In genomic region chr12:13195244-13195643, GRCh38 we compare ENCODE assay signal across 12 cellular contexts. TPM values are rescaled to one million over a fixed set of nuclear protein-coding genes. Genes with fewer than 3 reads are reported as not detected.
DNase-seq lines count a peak whose midpoint lies in the region; ATAC-seq and TF ChIP-seq lines count a peak whose summit lies in the region.
"Had no signal": no experiment of that assay in that cellular context is flagged by ENCODE, and none has a peak within 500 bp of the region (broad histone marks: within the 10 kb centered on the region; RNA-seq: fewer than 3 reads in every experiment).

No MANE protein-coding gene starts in this region.

- H3K36me3 Mint-ChIP-seq in activated naive CD4-positive, alpha-beta T cell treated with anti-CD3 and anti-CD28 coated beads, Interleukin-2, amount 50 U/mL, for 24 hours, result no peaks in the 10 kb centered on the region
- no peaks in the 10 kb centered on the region for H3K36me3 Mint-ChIP-seq in brain
- H3K36me3 Mint-ChIP-seq: memory B cell had no signal

- no peak for ATAC-seq in left lung

- H3K27ac Mint-ChIP-seq in activated naive CD4-positive, alpha-beta T cell treated with anti-CD3 and anti-CD28 coated beads, Interleukin-2, amount 50 U/mL, for 24 hours, result peak overlapping the region; percentile 65
- peak overlapping the region; percentile 20 to 93 (median 83) for H3K27ac Mint-ChIP-seq in brain
- H3K27ac Mint-ChIP-seq: memory B cell had no signal

- H3K4me3 ChIP-seq in left lung (no peak overlapping the region), tibial artery (no peak overlapping the region)

- H3K27ac ChIP-seq in left lung, result peak overlapping the region; percentile 92 to 94
- H3K27ac ChIP-seq in tibial artery, result peak overlapping the region; percentile 79 to 83

- intact Hi-C loops in left lung (cut with DNase I), result no loop called here
- intact Hi-C loops in tibial artery (cut with DNase I; ENCODE audit: low total_unique reads), result loop anchor here (5.0 kb wide), 2 partner anchors 93 to 1363 kb away; partner anchors contain the start of gene GSG1

- no peaks in the 10 kb centered on the region for H3K9me3 Mint-ChIP-seq in activated naive CD4-positive, alpha-beta T cell treated with anti-CD3 and anti-CD28 coated beads, Interleukin-2, amount 50 U/mL, for 24 hours
- H3K9me3 Mint-ChIP-seq in brain, result no peaks in the 10 kb centered on the region
- H3K9me3 Mint-ChIP-seq: memory B cell had no signal

- no peaks in the 10 kb centered on the region for H3K27me3 Mint-ChIP-seq in activated naive CD4-positive, alpha-beta T cell treated with anti-CD3 and anti-CD28 coated beads, Interleukin-2, amount 50 U/mL, for 24 hours
- peaks cover 5% of the 10 kb centered on the region for H3K27me3 Mint-ChIP-seq in brain

- H3K9me3 ChIP-seq in left lung, result no peaks in the 10 kb centered on the region
- H3K9me3 ChIP-seq in tibial artery, result no peaks in the 10 kb centered on the region

- no peak overlapping the region for H3K4me3 Mint-ChIP-seq in activated naive CD4-positive, alpha-beta T cell treated with anti-CD3 and anti-CD28 coated beads, Interleukin-2, amount 50 U/mL, for 24 hours
- peak overlapping the region in 2 of 5 experiments; percentile 76 to 87 for H3K4me3 Mint-ChIP-seq in brain
- H3K4me3 Mint-ChIP-seq: memory B cell had no signal

- no peak for DNase-seq in activated naive CD4-positive, alpha-beta T cell treated with anti-CD3 and anti-CD28 coated beads, Interleukin-2, amount 50 U/mL, for 16 hours
- DNase-seq in left lung (no peak), tibial artery (no peak), NCI-H226 (no peak), NCI-H2171 (lab: John Stamatoyannopoulos, UW) (no peak), KG1 (lab: John Stamatoyannopoulos, UW) (no peak)
- DNase-seq: NCI-H1092 treated with DMSO at 0.1 percent for 48 hours, NCI-H524 treated with DMSO at 0.1 percent for 48 hours, retina had no signal

- TF ChIP-seq CTCF in brain (conservative IDR thresholded peaks at IDR 0.05), result no peak
- no peak for TF ChIP-seq CTCF in left lung (IDR thresholded peaks at IDR 0.05)
- no peak for TF ChIP-seq CTCF in tibial artery (IDR thresholded peaks at IDR 0.05)

- peaks cover 25% of the 10 kb centered on the region for H3K4me1 Mint-ChIP-seq in activated naive CD4-positive, alpha-beta T cell treated with anti-CD3 and anti-CD28 coated beads, Interleukin-2, amount 50 U/mL, for 24 hours
- H3K4me1 Mint-ChIP-seq in brain, result peaks cover 63% of the 10 kb centered on the region

- peaks cover 30 to 43% of the 10 kb centered on the region in 2 donors for H3K4me1 ChIP-seq in left lung
- peaks cover 0 to 21% (median 12%) of the 10 kb centered on the region in 4 donors for H3K4me1 ChIP-seq in tibial artery

- no peaks in the 10 kb centered on the region for H3K27me3 ChIP-seq in left lung
- no peaks in the 10 kb centered on the region for H3K27me3 ChIP-seq in tibial artery

- H3K36me3 ChIP-seq in left lung (no peaks in the 10 kb centered on the region), tibial artery (no peaks in the 10 kb centered on the region)

RNA-seq across cellular contexts. Expression of gene EMP1, which starts 1.3 kb away (rescaled TPM):
- polyA plus RNA-seq in brain (ENCODE audit: insufficient read depth, low read depth, low replicate concordance), result 11.7 TPM
- total RNA-seq in left lung, result 100 to 1,000 TPM; 276 to 369 TPM
